In the genomic region with DNA sequence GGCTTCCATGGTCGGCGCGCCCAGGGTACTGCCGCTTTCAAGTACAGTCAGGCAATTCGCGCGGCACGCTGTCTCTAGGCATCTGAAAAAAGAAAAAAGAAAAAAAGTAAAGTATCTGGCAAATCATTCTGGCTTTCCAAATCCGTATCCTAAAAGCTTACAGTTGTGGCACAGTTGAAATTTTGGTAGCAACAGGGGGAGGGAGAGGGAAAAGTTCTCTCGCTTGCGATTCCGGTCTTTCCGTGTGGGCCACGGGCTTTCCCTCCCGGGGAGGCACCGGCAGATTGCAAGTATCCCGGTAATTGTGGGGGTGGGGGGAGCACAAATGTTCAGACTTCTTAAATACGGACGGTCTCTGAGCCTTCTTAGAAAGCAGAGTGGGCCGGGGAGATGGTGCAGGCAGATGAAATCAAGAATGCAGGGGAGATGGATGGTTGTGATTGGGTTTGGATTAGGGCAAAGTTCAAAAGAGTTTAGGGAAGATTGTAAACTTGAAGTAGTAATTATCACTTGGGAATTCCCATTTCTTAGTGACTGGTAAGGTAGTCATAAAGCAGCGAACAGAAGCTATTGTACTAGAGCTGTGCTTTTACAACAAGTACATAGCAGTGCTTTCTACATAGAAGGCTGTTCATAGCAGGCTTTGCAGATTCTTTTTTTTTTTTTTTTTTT, we compare ENCODE assay signal across 7 cellular contexts. TPM values are rescaled to one million over a fixed set of nuclear protein-coding genes. Genes with fewer than 3 reads are reported as not detected.
DNase-seq lines count a peak whose midpoint lies in the region; ATAC-seq, FAIRE-seq and TF ChIP-seq lines count a peak whose summit lies in the region.

No MANE protein-coding gene starts in this region.

- RAD21 ChIA-PET in HCT116 (lab: Charles Lee; ENCODE audit: low non-redundant PET in 1 of 2, low total read pairs in 2 of 2, uncharacterized antibody in 2 of 2, unreplicated experiment in 2 of 2) = no interaction called here

- H3K9me3 ChIP-seq in HCT116 (ENCODE audit: control insufficient read depth in 1 of 2, insufficient read depth in 1 of 2, low read depth in 1 of 2, low read length in 2 of 2) (no peaks in the 10 kb centered on the region), small intestine (ENCODE audit: control insufficient read depth, low read depth) (no peaks in the 10 kb centered on the region)

- CTCF ChIA-PET in HCT116 (lab: Charles Lee) = no interaction called here
- CTCF ChIA-PET in activated CD4-positive, alpha-beta memory T cell treated with anti-CD3 and anti-CD28 coated beads, Interleukin-2, amount 10 ng/mL, durations not matched to agents 7 days and 5 days (lab: Charles Lee) = interaction anchor here (0.7 to 10.1 kb wide), 7 partner anchors 17 to 1831 kb away, joined by 3 to 178 read pairs (median 4); partner anchors contain the start of gene CRADD

- H3K27me3 ChIP-seq in HCT116 (ENCODE audit: insufficient read depth, low read length) = no peaks in the 10 kb centered on the region
- no peaks in the 10 kb centered on the region for H3K27me3 ChIP-seq in small intestine (ENCODE audit: control insufficient read depth in 2 of 2, insufficient read depth in 2 of 2, low read length in 2 of 2)

- no peaks in the 10 kb centered on the region for H4K20me1 ChIP-seq in HCT116 (ENCODE audit: insufficient read depth)

- peak overlapping the region; percentile 7 for H3K27ac Mint-ChIP-seq in activated CD4-positive, alpha-beta memory T cell treated with anti-CD3 and anti-CD28 coated beads, Interleukin-2, amount 10 ng/mL, durations not matched to agents 7 days and 5 days
- H3K27ac Mint-ChIP-seq in glutamatergic neuron (ENCODE audit: unreplicated experiment) = no peak overlapping the region

- TF ChIP-seq RAD21 in HCT116 (IDR thresholded peaks at IDR 0.05; ENCODE audit: low read depth) = no peak

- DNase-seq in HCT116 (ENCODE audit: low read depth, low spot score) = no peak
- DNase-seq in activated CD4-positive, alpha-beta memory T cell treated with anti-CD3 and anti-CD28 coated beads, Interleukin-2, amount 10 ng/mL, durations not matched to agents 7 days and 5 days = no peak
- DNase-seq in glutamatergic neuron = no peak
- peak; percentile 32 for DNase-seq in small intestine
- no peak for DNase-seq in 8988T
- DNase-seq in SIG-M5 (lab: John Stamatoyannopoulos, UW) = no peak

- no peak for ATAC-seq in HCT116
- no peak for ATAC-seq in GM18498 (IDR thresholded peaks at IDR 0.05; ENCODE audit: unreplicated experiment)

- H3K4me3 ChIP-seq in HCT116 (replicated peaks in 1 of 2; ENCODE audit: low read depth in 1 of 2, low read length in 2 of 2) (no peak overlapping the region), small intestine (ENCODE audit: low read depth in 1 of 2, low read length in 2 of 2) (peak overlapping the region; percentile 55 to 89)

- no peaks in the 10 kb centered on the region for H3K9me2 ChIP-seq in HCT116 (ENCODE audit: insufficient read depth)

- H3K27ac ChIP-seq in HCT116 (ENCODE audit: low read depth, low read length) (no peak overlapping the region), small intestine (ENCODE audit: low read depth in 1 of 2, low read length in 1 of 2) (peak overlapping the region in 1 of 2 donors; percentile 82)

- H2AFZ ChIP-seq in HCT116 (ENCODE audit: low read depth, low read length, poor library complexity, severe bottlenecking) = no peak overlapping the region

- peak overlapping the region; percentile 84 for H3K4me3 Mint-ChIP-seq in activated CD4-positive, alpha-beta memory T cell treated with anti-CD3 and anti-CD28 coated beads, Interleukin-2, amount 10 ng/mL, durations not matched to agents 7 days and 5 days
- H3K4me3 Mint-ChIP-seq in glutamatergic neuron (ENCODE audit: unreplicated experiment) = peak overlapping the region; percentile 84

- no peak overlapping the region for H3K4me2 ChIP-seq in HCT116 (ENCODE audit: low read length)

- peaks cover 55% of the 10 kb centered on the region for H3K36me3 Mint-ChIP-seq in activated CD4-positive, alpha-beta memory T cell treated with anti-CD3 and anti-CD28 coated beads, Interleukin-2, amount 10 ng/mL, durations not matched to agents 7 days and 5 days (ENCODE audit: low read depth)
- H3K36me3 Mint-ChIP-seq in glutamatergic neuron (ENCODE audit: unreplicated experiment) = no peaks in the 10 kb centered on the region

- BruUV-seq in HCT116 (replicated peaks; lab: Mats Ljungman, UMichigan) = TSS peak; percentile 32

- FAIRE-seq in small intestine (lab: Jason Lieb, UNC) = no peak

- POLR2A ChIA-PET in HCT116 (lab: Charles Lee) = no interaction called here
- POLR2A ChIA-PET in activated CD4-positive, alpha-beta memory T cell treated with anti-CD3 and anti-CD28 coated beads, Interleukin-2, amount 10 ng/mL, durations not matched to agents 7 days and 5 days (lab: Charles Lee) = interaction anchor here (0.6 to 4.6 kb wide), 10 partner anchors 14 to 529 kb away, joined by 3 to 30 read pairs (median 4); partner anchors contain the start of genes CRADD and MRPL42

- peaks cover 2% of the 10 kb centered on the region for H3K27me3 Mint-ChIP-seq in activated CD4-positive, alpha-beta memory T cell treated with anti-CD3 and anti-CD28 coated beads, Interleukin-2, amount 10 ng/mL, durations not matched to agents 7 days and 5 days
- H3K27me3 Mint-ChIP-seq in glutamatergic neuron (ENCODE audit: unreplicated experiment) = peaks cover 19% of the 10 kb centered on the region

- H3K9me3 Mint-ChIP-seq in activated CD4-positive, alpha-beta memory T cell treated with anti-CD3 and anti-CD28 coated beads, Interleukin-2, amount 10 ng/mL, durations not matched to agents 7 days and 5 days = no peaks in the 10 kb centered on the region
- H3K9me3 Mint-ChIP-seq in glutamatergic neuron (ENCODE audit: unreplicated experiment) = peaks cover 7% of the 10 kb centered on the region

- H3K79me2 ChIP-seq in HCT116 (ENCODE audit: insufficient read depth, low read length) = peaks cover 26% of the 10 kb centered on the region

- intact Hi-C loops in HCT116 (cut with micrococcal nuclease) = no loop called here

- no peak for TF ChIP-seq POLR2A in HCT116 (IDR thresholded peaks at IDR 0.05; ENCODE audit: borderline replicate concordance, extremely low read depth, insufficient read depth, insufficient read length)

- H3K4me1 Mint-ChIP-seq in activated CD4-positive, alpha-beta memory T cell treated with anti-CD3 and anti-CD28 coated beads, Interleukin-2, amount 10 ng/mL, durations not matched to agents 7 days and 5 days = peaks cover 54% of the 10 kb centered on the region
- H3K4me1 Mint-ChIP-seq in glutamatergic neuron (ENCODE audit: low read depth, unreplicated experiment) = peaks cover 11% of the 10 kb centered on the region

- TF ChIP-seq CTCF in HCT116 (IDR thresholded peaks at IDR 0.05 in 2 of 3, conservative IDR thresholded peaks at IDR 0.05 in 1 of 3; ENCODE audit: borderline replicate concordance in 1 of 3, insufficient read depth in 1 of 3, low read depth in 2 of 3, low read length in 2 of 3) = no peak
- TF ChIP-seq CTCF in glutamatergic neuron (IDR thresholded peaks at IDR 0.05; ENCODE audit: partially characterized antibody, unreplicated experiment) = no peak

- H3K36me3 ChIP-seq in HCT116 (ENCODE audit: control insufficient read depth in 1 of 2, insufficient read depth in 2 of 2, low read length in 2 of 2) (peaks cover 0 to 18% of the 10 kb centered on the region in 2 experiments; a peak in 1 of 4 replicates), small intestine (ENCODE audit: control insufficient read depth in 2 of 2, insufficient read depth in 2 of 2, low read length in 2 of 2) (no peaks in the 10 kb centered on the region)

- H3K9ac ChIP-seq in HCT116 (ENCODE audit: low read length) = no peak overlapping the region

- H3K4me1 ChIP-seq in HCT116 (ENCODE audit: control insufficient read depth in 1 of 2, insufficient read depth in 2 of 2, low read length in 2 of 2) (peaks cover 2 to 24% of the 10 kb centered on the region in 2 experiments; a peak in 3 of 4 replicates), small intestine (ENCODE audit: control insufficient read depth in 2 of 2, insufficient read depth in 1 of 2, low read depth in 1 of 2, low read length in 1 of 2) (peaks cover 2 to 5% of the 10 kb centered on the region in 2 donors)

- WGBS in small intestine, 3 donors = 6 to 11% (median 10%) methylated on average over 21 of the region's 21 CpGs

TF ChIP-seq in HCT116, 20 proteins besides CTCF, POLR2A, EP300 and RAD21 (continues in another document):
- TF ChIP-seq POLR2AphosphoS5 (IDR thresholded peaks at IDR 0.05; ENCODE audit: low read depth, low read length) (no peak), JUND (IDR thresholded peaks at IDR 0.05) (no peak), ZNF274 (IDR thresholded peaks at IDR 0.05; ENCODE audit: low read depth, low read length) (no peak), ZBTB33 (IDR thresholded peaks at IDR 0.05; ENCODE audit: extremely low read depth, insufficient replicate concordance, low read length) (no peak), ATF3 (IDR thresholded peaks at IDR 0.05) (no peak), CEBPB (IDR thresholded peaks at IDR 0.05; ENCODE audit: low read depth) (no peak), MAX (IDR thresholded peaks at IDR 0.05) (no peak)

RNA-seq across cellular contexts. Expression of gene SOCS2, which starts 1.2 kb away (rescaled TPM):
- total RNA-seq in HCT116 (2021; ENCODE audit: unreplicated experiment) (15.2 TPM), glutamatergic neuron (ENCODE audit: unreplicated experiment) (36.6 TPM)
- polyA plus RNA-seq in HCT116 (2012) = 9.1 and 11.5 TPM in 2 replicates
- 10 to 100 TPM; 44.3 to 47.3 TPM for total RNA-seq in activated CD4-positive, alpha-beta memory T cell treated with anti-CD3 and anti-CD28 coated beads, Interleukin-2, amount 10 ng/mL, durations not matched to agents 7 days and 5 days
- 10 to 100 TPM; 10.8 to 14.7 (median 11.6) TPM for polyA plus RNA-seq in small intestine

Comparison
In these comparisons a context has a peak if more than half of its experiments do, and no peak if none do; other contexts are left out.
1. H3K4me3 ChIP-seq: peak in small intestine (2 of 2); none in HCT116 (0 of 2).